Comparison of ENCODE assay signal across 1 cellular context in genomic region chr1:248858891-248859889, GRCh38.
TF ChIP-seq lines count a peak whose summit lies in the region.

Gene ZNF692 (minus strand): TSS chr1:248859085. CDS start chr1:248858309, 776 bp downstream.

TF ChIP-seq in HepG2, 621 proteins besides CTCF, POLR2A, EP300 and RAD21 (continued from another document and continues in another):
- TF ChIP-seq DRAP1 (CRISPR knock-in tag; IDR thresholded peaks at IDR 0.05): peak; percentile 49; the same call in 1 of the 2 replicates
- no peak for TF ChIP-seq SP2 (CRISPR knock-in tag; IDR thresholded peaks at IDR 0.05)
- TF ChIP-seq CHD2 (IDR thresholded peaks at IDR 0.05; ENCODE audit: low read depth, low read length): no peak
- no peak for TF ChIP-seq HOXA7 (CRISPR knock-in tag; IDR thresholded peaks at IDR 0.05)
- no peak for TF ChIP-seq RAD51 (IDR thresholded peaks at IDR 0.05; ENCODE audit: borderline replicate concordance)
- TF ChIP-seq ZNF331 (CRISPR knock-in tag; IDR thresholded peaks at IDR 0.05): peak; percentile 70; the same call in 1 of the 2 replicates
- peak; percentile 63; the same call in 1 of the 2 replicates for TF ChIP-seq ZNF746 (CRISPR knock-in tag; IDR thresholded peaks at IDR 0.05)
- TF ChIP-seq ZNF749 (CRISPR knock-in tag; IDR thresholded peaks at IDR 0.05; ENCODE audit: borderline replicate concordance): no peak
- no peak for TF ChIP-seq BHLHE40 (IDR thresholded peaks at IDR 0.05; ENCODE audit: low read length)
- no peak for TF ChIP-seq ZNF251 (CRISPR knock-in tag; IDR thresholded peaks at IDR 0.05)
- no peak for TF ChIP-seq FOXO4 (CRISPR knock-in tag; conservative IDR thresholded peaks at IDR 0.05)
- TF ChIP-seq PTBP1 (IDR thresholded peaks at IDR 0.05; ENCODE audit: low read depth, low read length, poor library complexity, severe bottlenecking): no peak
- peak; percentile 89; the same call in 1 of the 2 replicates for TF ChIP-seq BRCA1 (CRISPR knock-in tag; IDR thresholded peaks at IDR 0.05)
- no peak for TF ChIP-seq KAT2B (IDR thresholded peaks at IDR 0.05; ENCODE audit: borderline replicate concordance, low read depth, low read length)
- no peak for TF ChIP-seq ZBTB1 (CRISPR knock-in tag; IDR thresholded peaks at IDR 0.05; ENCODE audit: borderline replicate concordance)
- TF ChIP-seq TMF1 (CRISPR knock-in tag; IDR thresholded peaks at IDR 0.05; ENCODE audit: low read depth): no peak
- TF ChIP-seq U2AF2 (IDR thresholded peaks at IDR 0.05; ENCODE audit: low read depth, low read length): no peak
- TF ChIP-seq DDIT3 (CRISPR knock-in tag; IDR thresholded peaks at IDR 0.05): no peak
- no peak for TF ChIP-seq TCF7L2 (IDR thresholded peaks at IDR 0.05; ENCODE audit: low read depth, low read length)
- peak; percentile 29; the same call in 1 of the 2 replicates for TF ChIP-seq CREB1 (IDR thresholded peaks at IDR 0.05)
- TF ChIP-seq CREB1 (CRISPR knock-in tag; IDR thresholded peaks at IDR 0.05): peak; percentile 44; the same call in 1 of the 2 replicates
- peak; percentile 44; the same call in 1 of the 2 replicates for TF ChIP-seq ZNF33A (CRISPR knock-in tag; IDR thresholded peaks at IDR 0.05; ENCODE audit: borderline replicate concordance)
- peak; percentile 85 for TF ChIP-seq ZNF574 (CRISPR knock-in tag; IDR thresholded peaks at IDR 0.05)
- TF ChIP-seq ARID4A (CRISPR knock-in tag; IDR thresholded peaks at IDR 0.05; ENCODE audit: borderline replicate concordance): peak; percentile 82
- 0 out of 2 replicates have a peak, but pooled peaks have one; percentile 53 for TF ChIP-seq TSC22D2 (CRISPR knock-in tag; IDR thresholded peaks at IDR 0.05; ENCODE audit: borderline replicate concordance)
- TF ChIP-seq ZFP36L1 (CRISPR knock-in tag; IDR thresholded peaks at IDR 0.05): 0 out of 2 replicates have a peak, but pooled peaks have one; percentile 43
- 0 out of 2 replicates have a peak, but pooled peaks have one; percentile 34 for TF ChIP-seq ZFYVE20 (CRISPR knock-in tag; IDR thresholded peaks at IDR 0.05; ENCODE audit: borderline replicate concordance, low read depth)
- no peak; the same call in 1 of the 2 replicates for TF ChIP-seq ZNF20 (CRISPR knock-in tag; IDR thresholded peaks at IDR 0.05)
- no peak for TF ChIP-seq ZNF3 (CRISPR knock-in tag; IDR thresholded peaks at IDR 0.05)
- TF ChIP-seq GMEB2 (CRISPR knock-in tag; IDR thresholded peaks at IDR 0.05; ENCODE audit: low read depth): peak; percentile 46; the same call in 1 of the 2 replicates
- no peak for TF ChIP-seq ATF3 (CRISPR knock-in tag; IDR thresholded peaks at IDR 0.05)
- TF ChIP-seq SNAPC5 (CRISPR knock-in tag; IDR thresholded peaks at IDR 0.05; ENCODE audit: borderline replicate concordance): no peak
- TF ChIP-seq MED8 (CRISPR knock-in tag; IDR thresholded peaks at IDR 0.05; ENCODE audit: insufficient replicate concordance): peak; percentile 56
- TF ChIP-seq SUZ12 (IDR thresholded peaks at IDR 0.05; ENCODE audit: low read depth, low read length): peak; percentile 20; the same call in 1 of the 2 replicates
- peak; percentile 39; the same call in 1 of the 2 replicates for TF ChIP-seq ISL2 (CRISPR knock-in tag; IDR thresholded peaks at IDR 0.05)
- TF ChIP-seq ZBTB40 (IDR thresholded peaks at IDR 0.05): no peak
- 0 out of 2 replicates have a peak, but pooled peaks have one; percentile 22 for TF ChIP-seq ZBTB40 (CRISPR knock-in tag; IDR thresholded peaks at IDR 0.05)
- no peak for TF ChIP-seq ATAD3A (CRISPR knock-in tag; IDR thresholded peaks at IDR 0.05)
